ENCODE assay signal across 19 cellular contexts in the genomic region with DNA sequence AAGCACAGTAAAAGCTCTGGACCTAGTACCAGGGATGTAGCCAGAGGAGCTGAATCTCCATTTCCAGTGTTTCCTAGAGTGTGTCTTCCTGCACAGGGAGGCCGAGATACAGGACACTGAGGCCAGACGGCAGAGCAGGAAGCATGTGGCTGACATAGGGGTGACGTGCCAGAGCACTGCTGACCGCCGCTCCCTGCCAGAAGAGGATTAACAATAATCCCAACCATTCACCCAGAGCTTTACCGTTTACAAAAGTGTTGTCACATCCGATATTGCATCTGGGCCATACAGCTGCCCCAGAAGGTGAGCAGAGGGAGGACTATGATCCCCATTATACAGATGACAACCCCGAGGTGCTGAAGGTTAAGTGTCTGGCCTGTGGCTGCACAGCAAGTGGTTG. TPM values are rescaled to one million over a fixed set of nuclear protein-coding genes. Genes with fewer than 3 reads are reported as not detected.
"Had no signal": no experiment of that assay in that cellular context is flagged by ENCODE, and none has a peak within 500 bp of the region (broad histone marks: within the 10 kb centered on the region; RNA-seq: fewer than 3 reads in every experiment).

No MANE protein-coding gene starts in this region.

- FAIRE-seq: endometrium had no signal

- ATAC-seq: activated T-helper 17 cell treated with anti-CD3 and anti-CD28 coated beads, Interleukin-2, amount 50 U/mL, for 72 hours; stimulated activated naive B cell treated with anti-CD40 and anti-IgM and Interleukin-4, amounts not matched to agents 10 μg/mL and 1 μg/mL and 100 μg/mL, for 72 hours had no signal

- DNase-seq: activated CD4-positive, alpha-beta T cell treated with anti-CD3 and anti-CD28 coated beads, Interleukin-2, amount 50 U/mL, for 48 hours; activated naive CD4-positive, alpha-beta T cell; aorta; brain microvascular endothelial cell; cortex of kidney; heart right ventricle; kidney glomerular epithelial cell; left ventricle myocardium inferior; mammary epithelial cell; ovary; stimulated activated naive B cell treated with anti-CD40 and anti-IgM and Interleukin-4, amounts not matched to agents 10 μg/mL and 1 μg/mL and 100 μg/mL, for 72 hours; thyroid gland had no signal

- H3K36me3 ChIP-seq: ovary had no signal

- H3K9me3 ChIP-seq: heart right ventricle, left ventricle myocardium inferior, ovary, right lobe of liver, thyroid gland had no signal

- H3K4me1 ChIP-seq: left ventricle myocardium inferior, right lobe of liver, thyroid gland had no signal

- H3K4me3 ChIP-seq: heart right ventricle, left ventricle myocardium inferior, ovary, right lobe of liver, thyroid gland had no signal

- H3K27ac ChIP-seq: brain microvascular endothelial cell, heart right ventricle, left ventricle myocardium inferior, ovary, right lobe of liver, thyroid gland had no signal

- H3K27me3 ChIP-seq: brain microvascular endothelial cell, heart right ventricle, ovary, right lobe of liver, thyroid gland had no signal

RNA-seq across cellular contexts. Expression of gene CLDN19, which starts 5.8 kb away (rescaled TPM):
- total RNA-seq: activated T-helper 17 cell treated with anti-CD3 and anti-CD28 coated beads, Interleukin-2, amount 50 U/mL, for 72 hours; heart right ventricle; left ventricle myocardium inferior; myocyte; pulmonary artery endothelial cell; T-helper 2 cell treated with Interferon-gamma antibody and Interleukin-4, amounts not matched to agents 100 ng/mL and 5 ng/mL, for 36 hours; thyroid gland; ureter had no signal
- polyA plus RNA-seq: aorta had no signal

RNA-seq across cellular contexts. Expression of gene TMEM269, which starts 38.9 kb away (rescaled TPM):
- total RNA-seq: left ventricle myocardium inferior, pulmonary artery endothelial cell had no signal
- polyA plus RNA-seq: aorta had no signal
